ENCODE assay signal across 16 cellular contexts in genomic region chr1:214920337-214920736, GRCh38.
DNase-seq lines count a peak whose midpoint lies in the region; ATAC-seq, FAIRE-seq and TF ChIP-seq lines count a peak whose summit lies in the region.
"Had no signal": no experiment of that assay in that cellular context is flagged by ENCODE, and none has a peak within 500 bp of the region (broad histone marks: within the 10 kb centered on the region; RNA-seq: fewer than 3 reads in every experiment).

No MANE protein-coding gene starts in this region.

- H3K27me3 ChIP-seq in endothelial cell of umbilical vein (ENCODE audit: control insufficient read depth in 2 of 2, insufficient read depth in 2 of 2, low read length in 2 of 2): no peaks in the 10 kb centered on the region
- H3K27me3 ChIP-seq in neural progenitor cell: no peaks in the 10 kb centered on the region
- H3K27me3 ChIP-seq in sigmoid colon: no peaks in the 10 kb centered on the region
- H3K27me3 ChIP-seq: BLaER1 treated with 17β-estradiol and CSF1 and Interleukin-3, amounts not matched to agents 10 nM and 100 nM had no signal

- ATAC-seq in GM21390 (IDR thresholded peaks at IDR 0.05; ENCODE audit: unreplicated experiment): no peak
- ATAC-seq: CD8-positive, alpha-beta T cell; GM12878 had no signal

- no peak for TF ChIP-seq POLR2A in endothelial cell of umbilical vein (IDR thresholded peaks at IDR 0.05; ENCODE audit: low read depth, low read length)
- TF ChIP-seq POLR2A in sigmoid colon (IDR thresholded peaks at IDR 0.05): no peak

- H3K4me3 ChIP-seq in endothelial cell of umbilical vein (replicated peaks in 1 of 3; ENCODE audit: insufficient read depth in 1 of 3, low read depth in 1 of 3, low read length in 3 of 3): no peak overlapping the region
- H3K4me3 ChIP-seq in neural progenitor cell: no peak overlapping the region
- H3K4me3 ChIP-seq in sigmoid colon: no peak overlapping the region
- H3K4me3 ChIP-seq: BLaER1 treated with 17β-estradiol and CSF1 and Interleukin-3, amounts not matched to agents 10 nM and 100 nM; GM12878; HAP-1 had no signal

- H3K36me3 ChIP-seq in endothelial cell of umbilical vein (ENCODE audit: control insufficient read depth in 2 of 2, extremely low read depth in 1 of 2, insufficient read depth in 2 of 2, low read length in 2 of 2) (no peaks in the 10 kb centered on the region), neural progenitor cell (no peaks in the 10 kb centered on the region), sigmoid colon (no peaks in the 10 kb centered on the region)
- H3K36me3 ChIP-seq: BLaER1 treated with 17β-estradiol and CSF1 and Interleukin-3, amounts not matched to agents 10 nM and 100 nM; HAP-1 had no signal

- H3K9me1 ChIP-seq in endothelial cell of umbilical vein (replicated peaks; ENCODE audit: control insufficient read depth, extremely low read depth, insufficient read depth, low read length): no peaks in the 10 kb centered on the region

- H4K20me1 ChIP-seq in endothelial cell of umbilical vein (replicated peaks; ENCODE audit: control insufficient read depth, extremely low read depth, insufficient read depth, low read length) (no peaks in the 10 kb centered on the region), neural progenitor cell (ENCODE audit: low read depth) (no peaks in the 10 kb centered on the region)
- H4K20me1 ChIP-seq: BLaER1 treated with 17β-estradiol and CSF1 and Interleukin-3, amounts not matched to agents 10 nM and 100 nM had no signal

- WGBS in sigmoid colon, 2 donors: 54 to 60% methylated on average over 2 of the region's 2 CpGs

- no peak overlapping the region for H3K27ac ChIP-seq in endothelial cell of umbilical vein (ENCODE audit: insufficient read depth, low read depth, low read length)
- no peak overlapping the region for H3K27ac ChIP-seq in neural progenitor cell
- no peak overlapping the region for H3K27ac ChIP-seq in sigmoid colon
- H3K27ac ChIP-seq: BLaER1 treated with 17β-estradiol and CSF1 and Interleukin-3, amounts not matched to agents 10 nM and 100 nM had no signal

- H3K4me1 Mint-ChIP-seq in neural progenitor cell: no peaks in the 10 kb centered on the region
- H3K4me1 Mint-ChIP-seq: B cell had no signal

- H3K79me2 ChIP-seq in endothelial cell of umbilical vein (ENCODE audit: control insufficient read depth, insufficient read depth, low read length) (no peaks in the 10 kb centered on the region), neural progenitor cell (ENCODE audit: low read depth) (no peaks in the 10 kb centered on the region)

- no peaks in the 10 kb centered on the region for H3K36me3 Mint-ChIP-seq in neural progenitor cell
- H3K36me3 Mint-ChIP-seq: CD8-positive, alpha-beta T cell had no signal

- no TSS peak for BruUV-seq in endothelial cell of umbilical vein (replicated peaks; lab: Mats Ljungman, UMichigan)

- H3K9me3 Mint-ChIP-seq in neural progenitor cell: no peaks in the 10 kb centered on the region
- H3K9me3 Mint-ChIP-seq: CD8-positive, alpha-beta T cell had no signal

- no peaks in the 10 kb centered on the region for H3K9me3 ChIP-seq in endothelial cell of umbilical vein (replicated peaks; ENCODE audit: control insufficient read depth, insufficient read depth, low read length)
- H3K9me3 ChIP-seq in neural progenitor cell (ENCODE audit: low read depth): no peaks in the 10 kb centered on the region
- H3K9me3 ChIP-seq in sigmoid colon: no peaks in the 10 kb centered on the region
- H3K9me3 ChIP-seq: BLaER1 treated with 17β-estradiol and CSF1 and Interleukin-3, amounts not matched to agents 10 nM and 100 nM; HAP-1 had no signal

- intact Hi-C loops in endothelial cell of umbilical vein (cut with micrococcal nuclease): no loop called here
- intact Hi-C loops in sigmoid colon (cut with DNase I): no loop called here

- CTCF ChIA-PET in endothelial cell of umbilical vein (lab: Charles Lee): interaction anchor here (0.7 to 3.3 kb wide), 2 partner anchors 14 to 723 kb away, joined by 3 to 13 read pairs; no protein-coding TSS in a partner anchor

- no peak for TF ChIP-seq EP300 in sigmoid colon (IDR thresholded peaks at IDR 0.05)

- no peak overlapping the region for H3K9ac ChIP-seq in endothelial cell of umbilical vein (replicated peaks; ENCODE audit: extremely low read depth, insufficient read depth, low read length)
- no peak overlapping the region for H3K9ac ChIP-seq in neural progenitor cell
- H3K9ac ChIP-seq: BLaER1 treated with 17β-estradiol and CSF1 and Interleukin-3, amounts not matched to agents 10 nM and 100 nM had no signal

- H3K4me1 ChIP-seq in endothelial cell of umbilical vein (ENCODE audit: control insufficient read depth, extremely low read depth, insufficient read depth, low read length): no peaks in the 10 kb centered on the region
- H3K4me1 ChIP-seq in neural progenitor cell: peaks cover 17% of the 10 kb centered on the region
- H3K4me1 ChIP-seq in sigmoid colon: no peaks in the 10 kb centered on the region
- H3K4me1 ChIP-seq: HAP-1 had no signal

- DNase-seq in RPMI7951 (ENCODE audit: low read depth) (peak; percentile 3), dermis blood vessel endothelial cell (peak; percentile 35), endothelial cell of umbilical vein (ENCODE audit: low read depth, low spot score) (peak; percentile 6), neural progenitor cell (ENCODE audit: low spot score) (peak; percentile 13), sigmoid colon (no peak)
- no peak for DNase-seq in stimulated activated CD4-positive, alpha-beta T cell treated with anti-CD3 and anti-CD28 coated beads, Interleukin-2, amount 100 ng/mL, for 48 hours
- DNase-seq: Calu3; CD8-positive, alpha-beta T cell; DMS53; DND-41; EL had no signal

- no peaks in the 10 kb centered on the region for H3F3A ChIP-seq in neural progenitor cell (ENCODE audit: low read depth)

- FAIRE-seq in endothelial cell of umbilical vein (lab: Jason Lieb, UNC): no peak
- FAIRE-seq: GM12878 had no signal

- H3K27ac Mint-ChIP-seq in neural progenitor cell: no peak overlapping the region
- H3K27ac Mint-ChIP-seq: B cell; CD8-positive, alpha-beta T cell had no signal

- H3K4me2 ChIP-seq in endothelial cell of umbilical vein (ENCODE audit: insufficient read depth, low read length): no peak overlapping the region
- H3K4me2 ChIP-seq in neural progenitor cell: no peak overlapping the region

- H2AFZ ChIP-seq in endothelial cell of umbilical vein (ENCODE audit: low read depth, low read length) (no peak overlapping the region), neural progenitor cell (replicated peaks) (no peak overlapping the region)

- POLR2A ChIA-PET in endothelial cell of umbilical vein (lab: Charles Lee): no interaction called here

- dilution Hi-C loops in endothelial cell of umbilical vein (cut with MboI; ENCODE audit: extremely low pct_ligation_motif_present, low sequenced_read_pairs): no loop called here

- no peak overlapping the region for H3K4me3 Mint-ChIP-seq in neural progenitor cell
- H3K4me3 Mint-ChIP-seq: B cell; CD8-positive, alpha-beta T cell had no signal

- no peak for TF ChIP-seq CTCF in endothelial cell of umbilical vein (IDR thresholded peaks at IDR 0.05; ENCODE audit: extremely low read depth in 1 of 2, insufficient read depth in 1 of 2, low read depth in 1 of 2, low read length in 2 of 2)
- TF ChIP-seq CTCF in neural progenitor cell (IDR thresholded peaks at IDR 0.05): no peak
- TF ChIP-seq CTCF in sigmoid colon (IDR thresholded peaks at IDR 0.05): no peak

- H3K27me3 Mint-ChIP-seq in neural progenitor cell (ENCODE audit: insufficient read depth, low read depth): peaks cover 3% of the 10 kb centered on the region
- H3K27me3 Mint-ChIP-seq: B cell had no signal

TF ChIP-seq in endothelial cell of umbilical vein, 7 proteins besides CTCF, POLR2A, EP300 and RAD21:
- TF ChIP-seq MAX (IDR thresholded peaks at IDR 0.05; ENCODE audit: insufficient read depth, insufficient read length) (no peak), POLR2AphosphoS5 (IDR thresholded peaks at IDR 0.05; ENCODE audit: insufficient read depth, low read depth, low read length) (no peak), MYC (IDR thresholded peaks at IDR 0.05; ENCODE audit: low read depth, low read length) (no peak), EZH2 (IDR thresholded peaks at IDR 0.05; ENCODE audit: borderline replicate concordance, low read depth, low read length, severe bottlenecking) (no peak), JUN (IDR thresholded peaks at IDR 0.05; ENCODE audit: borderline replicate concordance, insufficient read depth, insufficient read length, low read depth) (no peak), GATA2 (IDR thresholded peaks at IDR 0.05; ENCODE audit: insufficient read depth, insufficient read length, low read depth, low read length) (no peak), FOS (IDR thresholded peaks at IDR 0.05; ENCODE audit: borderline replicate concordance, insufficient read depth, low read length) (no peak)

Comparison
In these comparisons a context has a peak if more than half of its experiments do, and no peak if none do; other contexts are left out.
1. DNase-seq: peak in RPMI7951 (single experiment), dermis blood vessel endothelial cell (single experiment), endothelial cell of umbilical vein (single experiment) and neural progenitor cell (single experiment); none in stimulated activated CD4-positive, alpha-beta T cell treated with anti-CD3 and anti-CD28 coated beads, Interleukin-2, amount 100 ng/mL, for 48 hours (0 of 2) and sigmoid colon (single experiment).